In the genomic region with DNA sequence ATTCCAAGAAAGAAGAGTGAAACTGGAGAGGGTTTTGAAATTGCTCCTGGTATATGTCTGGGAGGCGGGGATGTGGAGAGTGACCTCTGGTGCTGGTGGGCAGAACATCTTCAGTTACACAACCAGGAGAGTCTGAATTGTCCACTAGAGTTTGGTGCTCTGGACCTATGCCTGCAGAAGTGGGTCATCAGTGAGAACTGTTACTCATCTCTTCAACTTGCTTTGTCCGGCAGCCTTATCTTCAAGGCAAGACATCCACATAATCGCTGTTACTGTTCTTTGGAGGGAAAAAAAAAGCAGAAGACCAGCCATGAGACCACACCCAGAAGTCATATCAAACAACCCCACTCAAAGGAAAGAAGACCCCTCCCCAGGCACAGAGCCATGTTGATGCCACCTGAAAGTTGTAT, we compare ENCODE assay signal across 1 cellular context.
TF ChIP-seq lines count a peak whose summit lies in the region.

No MANE protein-coding gene starts in this region.

TF ChIP-seq in IMR-90, 13 proteins besides CTCF, POLR2A, EP300 and RAD21:
- TF ChIP-seq RCOR1 (IDR thresholded peaks at IDR 0.05; ENCODE audit: insufficient replicate concordance, low read length) (no peak), MAZ (IDR thresholded peaks at IDR 0.05; ENCODE audit: borderline replicate concordance, low read depth, low read length) (no peak), MAFK (IDR thresholded peaks at IDR 0.05; ENCODE audit: low read depth, low read length) (no peak), MXI1 (IDR thresholded peaks at IDR 0.05; ENCODE audit: borderline replicate concordance, low read depth, low read length) (no peak), SMC3 (IDR thresholded peaks at IDR 0.05; ENCODE audit: low read depth, low read length) (no peak), NFE2L2 (IDR thresholded peaks at IDR 0.05; ENCODE audit: low read depth, low read length) (no peak), FOS (IDR thresholded peaks at IDR 0.05; ENCODE audit: low read depth, low read length) (no peak), CHD1 (IDR thresholded peaks at IDR 0.05; ENCODE audit: low read depth, low read length) (no peak), BHLHE40 (IDR thresholded peaks at IDR 0.05; ENCODE audit: low read depth, low read length) (no peak), CEBPB (IDR thresholded peaks at IDR 0.05; ENCODE audit: low read depth, low read length) (no peak), RFX5 (IDR thresholded peaks at IDR 0.05; ENCODE audit: low read depth, low read length) (no peak)
- TF ChIP-seq, protein P1, sequence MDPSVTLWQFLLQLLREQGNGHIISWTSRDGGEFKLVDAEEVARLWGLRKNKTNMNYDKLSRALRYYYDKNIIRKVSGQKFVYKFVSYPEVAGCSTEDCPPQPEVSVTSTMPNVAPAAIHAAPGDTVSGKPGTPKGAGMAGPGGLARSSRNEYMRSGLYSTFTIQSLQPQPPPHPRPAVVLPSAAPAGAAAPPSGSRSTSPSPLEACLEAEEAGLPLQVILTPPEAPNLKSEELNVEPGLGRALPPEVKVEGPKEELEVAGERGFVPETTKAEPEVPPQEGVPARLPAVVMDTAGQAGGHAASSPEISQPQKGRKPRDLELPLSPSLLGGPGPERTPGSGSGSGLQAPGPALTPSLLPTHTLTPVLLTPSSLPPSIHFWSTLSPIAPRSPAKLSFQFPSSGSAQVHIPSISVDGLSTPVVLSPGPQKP (IDR thresholded peaks at IDR 0.05; ENCODE audit: borderline replicate concordance, low read depth, low read length) = no peak
- TF ChIP-seq, protein P2, sequence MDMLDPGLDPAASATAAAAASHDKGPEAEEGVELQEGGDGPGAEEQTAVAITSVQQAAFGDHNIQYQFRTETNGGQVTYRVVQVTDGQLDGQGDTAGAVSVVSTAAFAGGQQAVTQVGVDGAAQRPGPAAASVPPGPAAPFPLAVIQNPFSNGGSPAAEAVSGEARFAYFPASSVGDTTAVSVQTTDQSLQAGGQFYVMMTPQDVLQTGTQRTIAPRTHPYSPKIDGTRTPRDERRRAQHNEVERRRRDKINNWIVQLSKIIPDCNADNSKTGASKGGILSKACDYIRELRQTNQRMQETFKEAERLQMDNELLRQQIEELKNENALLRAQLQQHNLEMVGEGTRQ (IDR thresholded peaks at IDR 0.05; ENCODE audit: low read depth, low read length) = no peak
TF ChIP-seq in IMR-90: peak in this region for 0.
